In genomic region chr16:29327631-29328408, GRCh38 we compare ENCODE assay signal across 8 cellular contexts.
A peak's percentile ranks its signal among the peaks of the same experiment; 100 is the strongest.
DNase-seq lines count a peak whose midpoint lies in the region; FAIRE-seq and TF ChIP-seq lines count a peak whose summit lies in the region.
"Not testable (repeated sequence)": the region's sequence is repeated elsewhere in the genome, so short reads cannot be mapped to it uniquely, and the experiment has no call there.

No MANE protein-coding gene starts in this region.

- H3K4me1 ChIP-seq in adipocyte (ENCODE audit: control insufficient read depth, insufficient read depth, low read length), result not testable (repeated sequence)

- peak; percentile 41 for DNase-seq in ACHN
- peak; percentile 78 for DNase-seq in ELR (ENCODE audit: low read depth)
- peak; percentile 14 for DNase-seq in NCI-H460 (ENCODE audit: extremely low read depth, low read depth)
- peak; percentile 82 for DNase-seq in adipocyte (ENCODE audit: low read depth)
- peak; percentile 37 for DNase-seq in bronchial epithelial cell (ENCODE audit: low read depth)
- peak; percentile 61 for DNase-seq in fibroblast of gingiva (ENCODE audit: low read depth)
- peak; percentile 63 for DNase-seq in iris pigment epithelial cell (ENCODE audit: low read depth)
- DNase-seq in pulmonary artery endothelial cell (ENCODE audit: low read depth, low spot score), result peak; percentile 55

- not testable (repeated sequence) for H3K4me3 ChIP-seq in adipocyte (ENCODE audit: low read length); bronchial epithelial cell (ENCODE audit: low read depth, low read length)

- H3K9me3 ChIP-seq in adipocyte (ENCODE audit: control insufficient read depth, low read length), result not testable (repeated sequence)

- FAIRE-seq in bronchial epithelial cell (lab: Jason Lieb, UNC), result not testable (repeated sequence)

- not testable (repeated sequence) for H3K9ac ChIP-seq in adipocyte (ENCODE audit: low read length)

- not testable (repeated sequence) for H3K27me3 ChIP-seq in adipocyte (replicated peaks; ENCODE audit: control insufficient read depth, insufficient read depth, low read length); bronchial epithelial cell (ENCODE audit: control insufficient read depth, insufficient read depth, low read length)

- not testable (repeated sequence) for H3K36me3 ChIP-seq in adipocyte (ENCODE audit: control insufficient read depth, insufficient read depth, low read length, severe bottlenecking); bronchial epithelial cell (ENCODE audit: control insufficient read depth, insufficient read depth, low read length)

- in situ Hi-C loops in ACHN (cut with HindIII; ENCODE audit: low pct_ligation_motif_present, low pct_unique_long_range_greater_than_20kb, low sequenced_read_pairs), result not testable (repeated sequence)

- TF ChIP-seq CTCF in bronchial epithelial cell (IDR thresholded peaks at IDR 0.05; ENCODE audit: insufficient read depth, low read length, severe bottlenecking), result not testable (repeated sequence)

Comparison
In these comparisons a context has a peak if more than half of its experiments do, and no peak if none do; other contexts are left out.
1. DNase-seq: peak in every context shown above with its lines; median percentile 82 in adipocyte; 78 in ELR; 63 in iris pigment epithelial cell; 61 in fibroblast of gingiva; 55 in pulmonary artery endothelial cell; 41 in ACHN; 37 in bronchial epithelial cell; 14 in NCI-H460.